In genomic region chr7:27101906-27102577, GRCh38 we compare ENCODE assay signal across 11 cellular contexts. TPM values are rescaled to one million over a fixed set of nuclear protein-coding genes. Genes with fewer than 3 reads are reported as not detected.
DNase-seq lines count a peak whose midpoint lies in the region; ATAC-seq and TF ChIP-seq lines count a peak whose summit lies in the region.
"Had no signal": no experiment of that assay in that cellular context is flagged by ENCODE, and none has a peak within 500 bp of the region (broad histone marks: within the 10 kb centered on the region; RNA-seq: fewer than 3 reads in every experiment).

No MANE protein-coding gene starts in this region.

- no peak overlapping the region for H3K4me3 Mint-ChIP-seq in endodermal cell

- H3K27me3 ChIP-seq in right cardiac atrium (ENCODE audit: control insufficient read depth, insufficient read depth) (no peaks in the 10 kb centered on the region), endodermal cell (ENCODE audit: control insufficient read depth, insufficient read depth, low read length, poor library complexity, severe bottlenecking) (peaks cover 100% of the 10 kb centered on the region), mucosa of stomach (ENCODE audit: control insufficient read depth, insufficient read depth, low read length) (no peaks in the 10 kb centered on the region)

- ATAC-seq in right cardiac atrium, result no peak
- ATAC-seq in Right ventricle myocardium inferior, result no peak
- ATAC-seq in HG02798 (IDR thresholded peaks at IDR 0.05; ENCODE audit: poor library complexity, unreplicated experiment), result no peak

- WGBS in right cardiac atrium, result 7% methylated on average over 40 of the region's 40 CpGs
- WGBS in endodermal cell (ENCODE audit: insufficient coverage in 1 of 2, insufficient read length in 1 of 2), 2 experiments, result 2 to 6% methylated on average over 12 to 40 of the region's 40 CpGs
- 55% methylated on average over 40 of the region's 40 CpGs for WGBS in urinary bladder

- DNase-seq in right cardiac atrium (no peak), Right ventricle myocardium inferior (ENCODE audit: missing footprints) (no peak), endodermal cell (peak; percentile 77), EL (no peak), C1 segment of cervical spinal cord (lab: John Stamatoyannopoulos, UW) (no peak)
- DNase-seq: NCI-H1048; stimulated activated CD4-positive, alpha-beta T cell treated with anti-CD3 and anti-CD28 coated beads, Interleukin-2, amount 100 ng/mL, for 24 hours had no signal

- peaks cover 2% of the 10 kb centered on the region for H3K9me3 Mint-ChIP-seq in endodermal cell

- no peak overlapping the region for H3K27ac Mint-ChIP-seq in endodermal cell

- H3K9ac ChIP-seq in endodermal cell (ENCODE audit: extremely low read depth, low read length, poor library complexity, severe bottlenecking) (no peak overlapping the region), mucosa of stomach (ENCODE audit: low read length) (peak overlapping the region; percentile 86)

- intact Hi-C loops in right cardiac atrium (cut with DNase I) (no loop called here), Right ventricle myocardium inferior (cut with DNase I) (no loop called here)

- H3K36me3 Mint-ChIP-seq in endodermal cell (ENCODE audit: low read depth), result no peaks in the 10 kb centered on the region

- no peaks in the 10 kb centered on the region for H3K36me3 ChIP-seq in endodermal cell (ENCODE audit: control insufficient read depth, insufficient read depth, low read length)
- H3K36me3 ChIP-seq in mucosa of stomach (ENCODE audit: control insufficient read depth, insufficient read depth, low read length), result no peaks in the 10 kb centered on the region
- no peaks in the 10 kb centered on the region for H3K36me3 ChIP-seq in urinary bladder (ENCODE audit: insufficient read depth)

- H3K4me1 ChIP-seq in right cardiac atrium (ENCODE audit: control insufficient read depth, insufficient read depth, low read length) (no peaks in the 10 kb centered on the region), endodermal cell (ENCODE audit: control insufficient read depth, insufficient read depth, low read length) (peaks cover 4% of the 10 kb centered on the region), mucosa of stomach (ENCODE audit: control insufficient read depth, insufficient read depth, low read length) (peaks cover 51% of the 10 kb centered on the region), urinary bladder (ENCODE audit: insufficient read depth) (no peaks in the 10 kb centered on the region)

- peaks cover 100% of the 10 kb centered on the region for H3K27me3 Mint-ChIP-seq in endodermal cell (ENCODE audit: insufficient read depth)

- H3K4me3 ChIP-seq in right cardiac atrium (ENCODE audit: low read length) (peak overlapping the region; percentile 46), endodermal cell (ENCODE audit: low read length) (peak overlapping the region; percentile 61), mucosa of stomach (ENCODE audit: low read length) (peak overlapping the region; percentile 61), urinary bladder (ENCODE audit: low read depth, low read length) (peak overlapping the region; percentile 29)

- H3K27ac ChIP-seq in right cardiac atrium (ENCODE audit: low read length), result peak overlapping the region; percentile 63
- H3K27ac ChIP-seq in endodermal cell (ENCODE audit: low read depth, low read length), result peak overlapping the region; percentile 96
- H3K27ac ChIP-seq in urinary bladder (ENCODE audit: low read depth), result no peak overlapping the region

- H3K9me3 ChIP-seq in right cardiac atrium (ENCODE audit: control insufficient read depth, low read length) (no peaks in the 10 kb centered on the region), endodermal cell (ENCODE audit: control insufficient read depth, low read length) (no peaks in the 10 kb centered on the region), mucosa of stomach (ENCODE audit: control insufficient read depth, low read length) (no peaks in the 10 kb centered on the region)

- peaks cover 16% of the 10 kb centered on the region for H3K4me1 Mint-ChIP-seq in endodermal cell

- no peak for TF ChIP-seq CTCF in endodermal cell (conservative IDR thresholded peaks at IDR 0.05)

RNA-seq across cellular contexts. Expression of gene HOXA2, which starts 0.4 kb away (rescaled TPM):
- total RNA-seq in right cardiac atrium (under 1 TPM in 3 of 4 donors, not detected in 1; 0.12 to 0.60 (median 0.37) TPM), Right ventricle myocardium inferior (0.14 TPM), endodermal cell (not detected), urinary bladder (1.4 TPM)
- polyA plus RNA-seq in right cardiac atrium (0.36 TPM), urinary bladder (1.3 TPM)
- polyA plus RNA-seq in endodermal cell (2013, experiment 1 of 2), result 27.2 TPM
- polyA plus RNA-seq in endodermal cell (2013, experiment 2 of 2), result 22.7 TPM

RNA-seq across cellular contexts. Expression of gene HOXA1, which starts 6.2 kb away (rescaled TPM):
- total RNA-seq in right cardiac atrium, result under 1 TPM in 2 of 4 donors, not detected in 2; 0.15 to 0.29 TPM
- 0.14 TPM for polyA plus RNA-seq in right cardiac atrium
- not detected for total RNA-seq in Right ventricle myocardium inferior
- not detected for total RNA-seq in endodermal cell
- 4.1 TPM for polyA plus RNA-seq in endodermal cell (2013, experiment 1 of 2)
- 4.2 TPM for polyA plus RNA-seq in endodermal cell (2013, experiment 2 of 2)
- total RNA-seq in urinary bladder, result 2.0 TPM
- 1.6 TPM for polyA plus RNA-seq in urinary bladder

RNA-seq across cellular contexts. Expression of gene HOXA4, which starts 28.5 kb away (rescaled TPM):
- total RNA-seq in right cardiac atrium (1 to 10 TPM in 2 of 4 donors, under 1 TPM in 2; 0.12 to 2.2 (median 1.1) TPM), Right ventricle myocardium inferior (0.14 TPM), endodermal cell (not detected), urinary bladder (1.0 TPM)
- polyA plus RNA-seq in right cardiac atrium (3.3 TPM), urinary bladder (6.0 TPM)
- 5.4 TPM for polyA plus RNA-seq in endodermal cell (2013, experiment 1 of 2)
- polyA plus RNA-seq in endodermal cell (2013, experiment 2 of 2), result 2.2 TPM

RNA-seq across cellular contexts. Expression of gene HOXA5, which starts 41.4 kb away (rescaled TPM):
- under 1 TPM in 1 of 4 donors, not detected in 3; 0.17 TPM for total RNA-seq in right cardiac atrium
- polyA plus RNA-seq in right cardiac atrium, result 0.43 TPM
- total RNA-seq in Right ventricle myocardium inferior, result not detected
- not detected for total RNA-seq in endodermal cell
- 11.4 TPM for polyA plus RNA-seq in endodermal cell (2013, experiment 1 of 2)
- polyA plus RNA-seq in endodermal cell (2013, experiment 2 of 2), result 5.3 TPM
- 12.5 TPM for total RNA-seq in urinary bladder
- 9.9 TPM for polyA plus RNA-seq in urinary bladder

RNA-seq across cellular contexts. Expression of gene HOXA6, which starts 45.5 kb away (rescaled TPM):
- not detected for total RNA-seq in right cardiac atrium
- not detected for polyA plus RNA-seq in right cardiac atrium
- total RNA-seq in Right ventricle myocardium inferior, result not detected
- total RNA-seq in endodermal cell, result not detected
- 8.6 TPM for polyA plus RNA-seq in endodermal cell (2013, experiment 1 of 2)
- 5.5 TPM for polyA plus RNA-seq in endodermal cell (2013, experiment 2 of 2)
- total RNA-seq in urinary bladder, result 8.4 TPM
- polyA plus RNA-seq in urinary bladder, result 4.4 TPM
- total RNA-seq: cardiac septum had no signal
